Comparison of ENCODE assay signal across 2 cellular contexts in genomic region chr22:26894362-26894761, GRCh38.
TF ChIP-seq lines count a peak whose summit lies in the region.

No MANE protein-coding gene starts in this region.

TF ChIP-seq in SK-N-SH, 30 proteins besides CTCF, POLR2A, EP300 and RAD21 (continued from another document):
- TF ChIP-seq REST (IDR thresholded peaks at IDR 0.05; ENCODE audit: low read depth, low read length) (no peak), FOXJ3 (CRISPR knock-in tag; IDR thresholded peaks at IDR 0.05) (no peak), TEAD4 (IDR thresholded peaks at IDR 0.05; ENCODE audit: borderline replicate concordance, insufficient read depth) (no peak), NFIC (IDR thresholded peaks at IDR 0.05; ENCODE audit: borderline replicate concordance) (no peak), USF2 (IDR thresholded peaks at IDR 0.05; ENCODE audit: borderline replicate concordance, low read depth, low read length) (no peak), GABPA (IDR thresholded peaks at IDR 0.05; ENCODE audit: low read depth) (no peak), ELF1 (IDR thresholded peaks at IDR 0.05) (no peak), EZH2phosphoT487 (IDR thresholded peaks at IDR 0.05; ENCODE audit: borderline replicate concordance, low read depth) (no peak), IRF3 (IDR thresholded peaks at IDR 0.05; ENCODE audit: low read depth, low read length) (no peak), MAX (IDR thresholded peaks at IDR 0.05; ENCODE audit: low read depth) (no peak), JUND (IDR thresholded peaks at IDR 0.05) (no peak)

TF ChIP-seq in SK-N-SH treated with all-trans-retinoic acid at 6 μM for 48 hours, 23 proteins besides CTCF, POLR2A, EP300 and RAD21 (continued from another document):
- no peak for TF ChIP-seq ZNF8 (CRISPR knock-in tag; IDR thresholded peaks at IDR 0.05)
- TF ChIP-seq ZFP3 (CRISPR knock-in tag; IDR thresholded peaks at IDR 0.05) = no peak
- no peak for TF ChIP-seq ZC3H10 (CRISPR knock-in tag; IDR thresholded peaks at IDR 0.05)
- no peak for TF ChIP-seq PPARA (CRISPR knock-in tag; IDR thresholded peaks at IDR 0.05; ENCODE audit: borderline replicate concordance)
- TF ChIP-seq PATZ1 (CRISPR knock-in tag; IDR thresholded peaks at IDR 0.05; ENCODE audit: borderline replicate concordance) = no peak
- TF ChIP-seq TSHZ2 (CRISPR knock-in tag; IDR thresholded peaks at IDR 0.05) = no peak
- no peak for TF ChIP-seq GLIS3 (CRISPR knock-in tag; IDR thresholded peaks at IDR 0.05)
